29 cellular contexts compared by ENCODE assay signal in the genomic region with DNA sequence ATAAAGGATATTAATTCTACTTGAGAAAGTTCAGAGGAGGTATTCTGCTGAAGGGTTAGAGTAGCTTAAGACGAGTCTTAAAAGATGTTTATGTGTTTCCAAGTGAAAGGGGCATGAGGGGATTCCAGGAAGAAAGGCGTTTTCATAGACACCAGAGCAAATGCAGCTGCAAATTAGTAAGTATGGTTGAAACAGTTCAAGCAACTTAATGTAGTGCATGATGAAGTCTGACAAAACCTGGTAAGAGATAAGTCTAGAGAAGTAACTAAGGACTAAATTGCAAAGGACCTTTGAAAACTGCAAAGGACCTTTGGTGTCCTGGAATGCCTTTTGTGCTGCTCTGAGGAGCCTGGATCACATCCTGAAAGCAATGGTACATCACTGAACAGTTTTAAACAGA. TPM values are rescaled to one million over a fixed set of nuclear protein-coding genes. Genes with fewer than 3 reads are reported as not detected.
"Had no signal": no experiment of that assay in that cellular context is flagged by ENCODE, and none has a peak within 500 bp of the region (broad histone marks: within the 10 kb centered on the region; RNA-seq: fewer than 3 reads in every experiment).

No MANE protein-coding gene starts in this region.

- H3K36me3 Mint-ChIP-seq: activated naive CD4-positive, alpha-beta T cell treated with anti-CD3 and anti-CD28 coated beads, Interleukin-2, amount 50 U/mL, for 24 hours; stimulated activated effector memory CD8-positive, alpha-beta T cell treated with anti-CD3 and anti-CD28 coated beads, Interleukin-12 subunit alpha, Interleukin-12 subunit beta, amount 100 ng/mL, for 72 hours had no signal

- DNase-seq: activated CD4-positive, alpha-beta T cell treated with anti-CD3 and anti-CD28 coated beads, Interleukin-2, amount 10 ng/mL, durations not matched to agents 24 days and 14 days; activated CD8-positive, alpha-beta T cell treated with anti-CD3 and anti-CD28 coated beads, Interleukin-2, amount 10 ng/mL, durations not matched to agents 7 days and 5 days; activated gamma-delta T cell treated with Interleukin-2 at 50 U/mL for 16 hours; activated T-cell treated with anti-CD3 and anti-CD28 coated beads, Interleukin-2, amount 50 U/mL, for 1 hour; colonic mucosa; dorsolateral prefrontal cortex; effector memory CD8-positive, alpha-beta T cell; glutamatergic neuron; hypothalamus; left ventricle myocardium inferior; nucleus accumbens; right lobe of liver; stimulated activated CD4-positive, alpha-beta T cell treated with anti-CD3 and anti-CD28 coated beads, Interleukin-2, amount 100 ng/mL, for 24 hours; stomach; T1000; upper lobe of left lung had no signal

- H3K4me1 Mint-ChIP-seq: activated CD4-positive, alpha-beta T cell treated with anti-CD3 and anti-CD28 coated beads, Interleukin-2, amount 10 ng/mL, durations not matched to agents 24 days and 14 days; activated naive CD4-positive, alpha-beta T cell treated with anti-CD3 and anti-CD28 coated beads, Interleukin-2, amount 50 U/mL, for 24 hours; central memory CD8-positive, alpha-beta T cell; stimulated activated effector memory CD8-positive, alpha-beta T cell treated with anti-CD3 and anti-CD28 coated beads, Interleukin-12 subunit alpha, Interleukin-12 subunit beta, amount 100 ng/mL, for 72 hours had no signal

- H3K9me3 ChIP-seq: ascending aorta, colonic mucosa, right lobe of liver, stomach, upper lobe of left lung had no signal

- H3K27ac Mint-ChIP-seq: activated CD4-positive, alpha-beta T cell treated with anti-CD3 and anti-CD28 coated beads, Interleukin-2, amount 10 ng/mL, durations not matched to agents 24 days and 14 days; activated CD8-positive, alpha-beta T cell treated with anti-CD3 and anti-CD28 coated beads, Interleukin-2, amount 10 ng/mL, durations not matched to agents 7 days and 5 days; activated naive CD4-positive, alpha-beta T cell treated with anti-CD3 and anti-CD28 coated beads, Interleukin-2, amount 50 U/mL, for 24 hours; effector memory CD8-positive, alpha-beta T cell; stimulated activated effector memory CD8-positive, alpha-beta T cell treated with anti-CD3 and anti-CD28 coated beads, Interleukin-12 subunit alpha, Interleukin-12 subunit beta, amount 100 ng/mL, for 72 hours; T-helper 1 cell treated with Interleukin-12 subunit alpha and Interleukin-12 subunit beta and Interleukin-4 antibody, amounts not matched to agents 30 μg/mL and 1 μg/mL, for 36 hours had no signal

- H3K27ac ChIP-seq: ascending aorta, colonic mucosa, dorsolateral prefrontal cortex, right lobe of liver had no signal

- H3K27me3 Mint-ChIP-seq: central memory CD8-positive, alpha-beta T cell; effector memory CD8-positive, alpha-beta T cell had no signal

- H3K36me3 ChIP-seq: ascending aorta, colonic mucosa, left ventricle myocardium inferior, right lobe of liver, stomach, upper lobe of left lung had no signal

- H3K4me1 ChIP-seq: ascending aorta, colonic mucosa, left ventricle myocardium inferior, right lobe of liver, upper lobe of left lung had no signal

- H3K27me3 ChIP-seq: ascending aorta, colonic mucosa, right lobe of liver, stomach, upper lobe of left lung had no signal

- H3K4me3 Mint-ChIP-seq: activated CD4-positive, alpha-beta T cell treated with anti-CD3 and anti-CD28 coated beads, Interleukin-2, amount 10 ng/mL, durations not matched to agents 24 days and 14 days; activated CD8-positive, alpha-beta T cell treated with anti-CD3 and anti-CD28 coated beads, Interleukin-2, amount 10 ng/mL, durations not matched to agents 7 days and 5 days; activated naive CD4-positive, alpha-beta T cell treated with anti-CD3 and anti-CD28 coated beads, Interleukin-2, amount 50 U/mL, for 24 hours; central memory CD8-positive, alpha-beta T cell; effector memory CD8-positive, alpha-beta T cell; stimulated activated effector memory CD8-positive, alpha-beta T cell treated with anti-CD3 and anti-CD28 coated beads, Interleukin-12 subunit alpha, Interleukin-12 subunit beta, amount 100 ng/mL, for 72 hours; T-helper 1 cell treated with Interleukin-12 subunit alpha and Interleukin-12 subunit beta and Interleukin-4 antibody, amounts not matched to agents 30 μg/mL and 1 μg/mL, for 36 hours had no signal

- FAIRE-seq: endothelial cell of umbilical vein, frontal cortex had no signal

- H3K4me3 ChIP-seq: ascending aorta, colonic mucosa, dorsolateral prefrontal cortex, left ventricle myocardium inferior, right lobe of liver, skin epidermis, stomach, upper lobe of left lung had no signal

- H3K9me3 Mint-ChIP-seq: activated CD4-positive, alpha-beta T cell treated with anti-CD3 and anti-CD28 coated beads, Interleukin-2, amount 10 ng/mL, durations not matched to agents 24 days and 14 days; activated naive CD4-positive, alpha-beta T cell treated with anti-CD3 and anti-CD28 coated beads, Interleukin-2, amount 50 U/mL, for 24 hours; central memory CD8-positive, alpha-beta T cell; effector memory CD8-positive, alpha-beta T cell; stimulated activated effector memory CD8-positive, alpha-beta T cell treated with anti-CD3 and anti-CD28 coated beads, Interleukin-12 subunit alpha, Interleukin-12 subunit beta, amount 100 ng/mL, for 72 hours; T-helper 1 cell treated with Interleukin-12 subunit alpha and Interleukin-12 subunit beta and Interleukin-4 antibody, amounts not matched to agents 30 μg/mL and 1 μg/mL, for 36 hours had no signal

- ATAC-seq: activated CD8-positive, alpha-beta T cell treated with anti-CD3 and anti-CD28 coated beads, Interleukin-2, amount 10 ng/mL, durations not matched to agents 7 days and 5 days; effector memory CD8-positive, alpha-beta T cell; esophagus mucosa; right lobe of liver; stimulated activated effector memory CD8-positive, alpha-beta T cell treated with anti-CD3 and anti-CD28 coated beads, Interleukin-12 subunit alpha, Interleukin-12 subunit beta, amount 100 ng/mL, for 72 hours had no signal

RNA-seq across cellular contexts. Expression of gene LUM, which starts 11.5 kb away (rescaled TPM):
- total RNA-seq: activated CD4-positive, alpha-beta T cell treated with anti-CD3 and anti-CD28 coated beads, Interleukin-2, amount 10 ng/mL, durations not matched to agents 24 days and 14 days; activated CD8-positive, alpha-beta T cell treated with anti-CD3 and anti-CD28 coated beads, Interleukin-2, amount 10 ng/mL, durations not matched to agents 7 days and 5 days; lung microvascular endothelial cell had no signal

RNA-seq across cellular contexts. Expression of gene KERA, which starts 42.0 kb away (rescaled TPM):
- total RNA-seq: activated CD4-positive, alpha-beta T cell treated with anti-CD3 and anti-CD28 coated beads, Interleukin-2, amount 10 ng/mL, durations not matched to agents 24 days and 14 days; activated CD8-positive, alpha-beta T cell treated with anti-CD3 and anti-CD28 coated beads, Interleukin-2, amount 10 ng/mL, durations not matched to agents 7 days and 5 days; ascending aorta; colonic mucosa; endothelial cell of umbilical vein; esophagus mucosa; left ventricle myocardium inferior; lung microvascular endothelial cell; mononuclear cell; myocyte; right lobe of liver; upper lobe of left lung had no signal
- polyA plus RNA-seq: endothelial cell of umbilical vein, neural cell, stomach had no signal
